8 cellular contexts compared by ENCODE assay signal in the genomic region with DNA sequence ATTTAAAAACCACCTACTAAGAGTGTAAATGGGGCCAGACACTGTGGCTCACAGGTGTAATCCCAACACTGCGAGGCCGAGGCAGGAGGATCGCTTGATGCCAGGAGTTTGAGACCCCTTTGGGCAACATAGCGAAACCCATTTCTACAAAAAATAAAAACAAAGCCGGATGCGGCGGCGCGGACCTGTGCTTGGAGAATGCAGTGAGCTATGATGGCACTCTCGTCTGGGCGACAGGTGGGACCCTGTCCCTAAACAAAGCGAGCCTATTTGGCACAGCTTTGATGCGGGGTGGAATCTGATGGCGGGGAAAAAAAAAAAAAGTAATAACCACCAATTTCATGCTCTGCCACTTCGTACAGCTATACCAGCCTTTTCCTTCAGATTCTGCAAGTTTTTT. TPM values are rescaled to one million over a fixed set of nuclear protein-coding genes. Genes with fewer than 3 reads are reported as not detected.
A peak's percentile ranks its signal among the peaks of the same experiment; 100 is the strongest.
DNase-seq lines count a peak whose midpoint lies in the region; ATAC-seq, FAIRE-seq and TF ChIP-seq lines count a peak whose summit lies in the region.

No MANE protein-coding gene starts in this region.

- 5 to 24% (median 9%) methylated on average over 15 of the region's 15 CpGs for WGBS in ovary, 3 donors

- H3K4me3 ChIP-seq in DOHH2 (ENCODE audit: low read length) = peak overlapping the region; percentile 97
- peak overlapping the region; percentile 62 for H3K4me3 ChIP-seq in ovary

- peak overlapping the region; percentile 77 to 90 for H3K27ac Mint-ChIP-seq in T-cell
- peak overlapping the region; percentile 70 for H3K27ac Mint-ChIP-seq in endothelial cell (ENCODE audit: unreplicated experiment)

- H3K9me2 ChIP-seq in DOHH2 (replicated peaks; ENCODE audit: control insufficient read depth, low read length) = no peaks in the 10 kb centered on the region

- no peak for FAIRE-seq in GM12892 (lab: Jason Lieb, UNC)

- peaks cover 49% of the 10 kb centered on the region for H3K4me1 ChIP-seq in DOHH2 (ENCODE audit: control insufficient read depth, low read length)
- H3K4me1 ChIP-seq in ovary (ENCODE audit: insufficient read depth) = peaks cover 11% of the 10 kb centered on the region

- TF ChIP-seq CTCF in DOHH2 (IDR thresholded peaks at IDR 0.05; ENCODE audit: low read depth, low read length, poor library complexity, severe bottlenecking) (no peak), endothelial cell (IDR thresholded peaks at IDR 0.05; ENCODE audit: unreplicated experiment) (no peak), ovary (IDR thresholded peaks at IDR 0.05) (no peak)

- H3K4me1 Mint-ChIP-seq in T-cell = peaks cover 53 to 67% (median 63%) of the 10 kb centered on the region in 3 donors
- H3K4me1 Mint-ChIP-seq in endothelial cell (ENCODE audit: unreplicated experiment) = peaks cover 28% of the 10 kb centered on the region

- H3K9me3 ChIP-seq in DOHH2 (ENCODE audit: control insufficient read depth, insufficient read depth, low read length) (no peaks in the 10 kb centered on the region), ovary (no peaks in the 10 kb centered on the region)

- no peak overlapping the region for H3K27ac ChIP-seq in DOHH2 (ENCODE audit: low read depth, low read length)
- no peak overlapping the region for H3K27ac ChIP-seq in ovary

- no peaks in the 10 kb centered on the region for H3K9me3 Mint-ChIP-seq in T-cell
- H3K9me3 Mint-ChIP-seq in endothelial cell (ENCODE audit: unreplicated experiment) = no peaks in the 10 kb centered on the region

- H3K27me3 ChIP-seq in DOHH2 (ENCODE audit: control insufficient read depth, low read length) (no peaks in the 10 kb centered on the region), ovary (no peaks in the 10 kb centered on the region)

- H3K27me3 Mint-ChIP-seq in T-cell = no peaks in the 10 kb centered on the region
- H3K27me3 Mint-ChIP-seq in endothelial cell (ENCODE audit: unreplicated experiment) = peaks cover 12% of the 10 kb centered on the region

- peaks cover 24% of the 10 kb centered on the region for H3F3A ChIP-seq in DOHH2 (ENCODE audit: control insufficient read depth, insufficient read depth)

- H3K36me3 ChIP-seq in DOHH2 (ENCODE audit: control insufficient read depth, low read length) (peaks cover 91% of the 10 kb centered on the region), ovary (no peaks in the 10 kb centered on the region)

- H3K79me2 ChIP-seq in DOHH2 (ENCODE audit: control insufficient read depth, low read length) = peaks cover 96% of the 10 kb centered on the region

- CTCF ChIA-PET in T-cell (lab: Charles Lee) = interaction anchor here (0.6 to 1.2 kb wide), 5 partner anchors 14 to 96 kb away, joined by 3 to 6 read pairs (median 4); a partner anchor contains a TSS
- CTCF ChIA-PET in HEK293T (lab: Yijun Ruan, JAX) = interaction anchor here (0.6 kb wide), 1 partner anchor 638 kb away, joined by 4 read pairs; no protein-coding TSS in a partner anchor

- H4K20me1 ChIP-seq in DOHH2 (ENCODE audit: control insufficient read depth, insufficient read depth, low read depth, low read length) = peaks cover 23% of the 10 kb centered on the region

- TF ChIP-seq POLR2A in ovary (IDR thresholded peaks at IDR 0.05) = no peak
- no peak for TF ChIP-seq POLR2A in GM12892 (IDR thresholded peaks at IDR 0.05; ENCODE audit: low read depth, low read length)

- DNase-seq in T-cell (peak in 5 of 34 experiments; percentile 1 to 10 (median 6)), endothelial cell (ENCODE audit: low spot score) (no peak), ovary (peak in 2 of 5 donors; percentile 27 to 39), SK-N-DZ (ENCODE audit: low spot score) (no peak), GM12892 (ENCODE audit: insufficient read length) (no peak), HEK293T (ENCODE audit: extremely low spot score) (no peak)

- intact Hi-C loops in ovary (cut with DNase I) = loop anchor here in 2 of 4 donors (2.0 to 5.0 kb wide), 3 partner anchors 25 to 96 kb away; a partner anchor contains a TSS

- ATAC-seq in T-cell (replicated peaks in 1 of 4) (no peak), HG03442 (IDR thresholded peaks at IDR 0.05; ENCODE audit: unreplicated experiment) (no peak)

- POLR2A ChIA-PET in T-cell (lab: Charles Lee) = interaction anchor here (0.6 to 1.8 kb wide), 2 partner anchors 14 to 55 kb away, joined by 3 to 5 read pairs; no protein-coding TSS in a partner anchor
- POLR2A ChIA-PET in HEK293T (lab: Yijun Ruan, JAX) = interaction anchor here (1.0 to 5.2 kb wide), 9 partner anchors 14 to 94 kb away, joined by 3 to 97 read pairs (median 3); a partner anchor contains a TSS

- peak overlapping the region; percentile 83 for H3K4me2 ChIP-seq in DOHH2 (ENCODE audit: low read length)

- H3K36me3 Mint-ChIP-seq in T-cell (peaks cover 44% of the 10 kb centered on the region), endothelial cell (ENCODE audit: low read depth, unreplicated experiment) (peaks cover 40% of the 10 kb centered on the region)

- H3K4me3 Mint-ChIP-seq in T-cell = peak overlapping the region; percentile 96 to 99 (median 98)
- peak overlapping the region; percentile 93 for H3K4me3 Mint-ChIP-seq in endothelial cell (ENCODE audit: unreplicated experiment)

- TF ChIP-seq EP300 in ovary (IDR thresholded peaks at IDR 0.05) = no peak

TF ChIP-seq in HEK293T, 16 proteins besides CTCF, POLR2A, EP300 and RAD21:
- TF ChIP-seq NFRKB (IDR thresholded peaks at IDR 0.05) (no peak), L3MBTL2 (conservative IDR thresholded peaks at IDR 0.05) (no peak), SP1 (IDR thresholded peaks at IDR 0.05) (no peak), HDGF (IDR thresholded peaks at IDR 0.05; ENCODE audit: borderline replicate concordance) (no peak)

RNA-seq across cellular contexts. Expression of a gene that starts 1.1 kb away (rescaled TPM):
- total RNA-seq in T-cell (100 to 1,000 TPM; 129 to 188 (median 146) TPM), endothelial cell (ENCODE audit: unreplicated experiment) (213 TPM), ovary (100 to 1,000 TPM in 6 of 7 donors, 10 to 100 TPM in 1; 83.5 to 189 (median 162) TPM)
- polyA plus RNA-seq in ovary = 100 to 1,000 TPM; 108 to 237 TPM
- 379 and 427 TPM in 2 replicates for polyA plus RNA-seq in SK-N-DZ (2014; cell fraction: cytosol; rRNA removed)
- 407 and 443 TPM in 2 replicates for polyA plus RNA-seq in SK-N-DZ (2014; cell fraction: nucleus; rRNA removed)
- polyA plus RNA-seq in GM12892 (2012; ENCODE audit: missing spikeins) = 206 TPM

RNA-seq across cellular contexts. Expression of a gene that starts 2.0 kb away (rescaled TPM):
- total RNA-seq in T-cell (10 to 100 TPM; 19.8 to 44.4 (median 36.6) TPM), endothelial cell (ENCODE audit: unreplicated experiment) (31.0 TPM), ovary (10 to 100 TPM; 51.0 to 98.7 (median 54.0) TPM)
- 100 to 1,000 TPM in 1 of 2 donors, 10 to 100 TPM in 1; 67.9 to 112 TPM for polyA plus RNA-seq in ovary
- 134 and 165 TPM in 2 replicates for polyA plus RNA-seq in SK-N-DZ (2014; cell fraction: cytosol; rRNA removed)
- 74.3 and 77.3 TPM in 2 replicates for polyA plus RNA-seq in SK-N-DZ (2014; cell fraction: nucleus; rRNA removed)
- 81.4 TPM for polyA plus RNA-seq in GM12892 (2012; ENCODE audit: missing spikeins)

RNA-seq across cellular contexts. Expression of a gene that starts 11.8 kb away (rescaled TPM):
- 1 to 10 TPM in 1 of 5 donors, under 1 TPM in 3, not detected in 1; 0.26 to 1.2 (median 0.46) TPM for total RNA-seq in T-cell
- total RNA-seq in endothelial cell (ENCODE audit: unreplicated experiment) = not detected
- under 1 TPM in 4 of 7 donors, not detected in 3; 0.20 to 0.57 (median 0.37) TPM for total RNA-seq in ovary
- polyA plus RNA-seq in ovary = 1 to 10 TPM; 1.1 to 1.2 TPM
- polyA plus RNA-seq in SK-N-DZ (2014; cell fraction: cytosol; rRNA removed) = not detected in 2 replicates
- 0.12 and 0.35 TPM in 2 replicates for polyA plus RNA-seq in SK-N-DZ (2014; cell fraction: nucleus; rRNA removed)
- polyA plus RNA-seq in GM12892 (2012; ENCODE audit: missing spikeins) = not detected

RNA-seq across cellular contexts. Expression of a gene that starts 26.4 kb away (rescaled TPM):
- total RNA-seq in T-cell = 10 to 100 TPM; 21.5 to 28.2 (median 27.4) TPM
- total RNA-seq in endothelial cell (ENCODE audit: unreplicated experiment) = 119 TPM
- total RNA-seq in ovary = 100 to 1,000 TPM in 1 of 7 donors, 10 to 100 TPM in 4, 1 to 10 TPM in 2; 7.2 to 113 (median 20.3) TPM
- polyA plus RNA-seq in ovary = 10 to 100 TPM; 15.3 to 56.6 TPM
- polyA plus RNA-seq in SK-N-DZ (2014; cell fraction: cytosol; rRNA removed) = 124 and 131 TPM in 2 replicates
- 75.1 and 90.2 TPM in 2 replicates for polyA plus RNA-seq in SK-N-DZ (2014; cell fraction: nucleus; rRNA removed)
- 104 TPM for polyA plus RNA-seq in GM12892 (2012; ENCODE audit: missing spikeins)
